Comparison of ENCODE assay signal across 9 cellular contexts in genomic region chr2:206800501-206801416, GRCh38. TPM values are rescaled to one million over a fixed set of nuclear protein-coding genes. Genes with fewer than 3 reads are reported as not detected.
DNase-seq lines count a peak whose midpoint lies in the region; ATAC-seq, FAIRE-seq and TF ChIP-seq lines count a peak whose summit lies in the region.
"Had no signal": no experiment of that assay in that cellular context is flagged by ENCODE, and none has a peak within 500 bp of the region (broad histone marks: within the 10 kb centered on the region; RNA-seq: fewer than 3 reads in every experiment).

No MANE protein-coding gene starts in this region.

- FAIRE-seq in GM12891 (lab: Jason Lieb, UNC), result peak; percentile 80

- peaks cover 12% of the 10 kb centered on the region for H3K36me3 Mint-ChIP-seq in stimulated activated memory B cell treated with anti-CD40 and anti-IgM and Interleukin-4, amounts not matched to agents 10 μg/mL and 1 μg/mL and 100 μg/mL, for 72 hours

- ATAC-seq in HG03103 (IDR thresholded peaks at IDR 0.05; ENCODE audit: low read depth, unreplicated experiment), result peak; percentile 51
- peak; percentile 53 for ATAC-seq in stimulated activated memory B cell treated with anti-CD40 and anti-IgM and Interleukin-4, amounts not matched to agents 10 μg/mL and 1 μg/mL and 100 μg/mL, for 72 hours

- DNase-seq in GM12891 (ENCODE audit: insufficient read length, low spot score) (no peak), NCI-H2227 treated with DMSO at 0.1 percent for 48 hours (lab: John Stamatoyannopoulos, UW) (peak; percentile 88), ecto neural progenitor cell (ENCODE audit: low spot score) (peak; percentile 69), lung microvascular endothelial cell (ENCODE audit: low read depth in 2 of 2) (peak; percentile 74 to 82)
- DNase-seq in activated CD4-positive, alpha-beta T cell treated with anti-CD3 and anti-CD28 coated beads for 48 hours, result peak; percentile 45

- H3K27ac ChIP-seq in 22Rv1, result no peak overlapping the region

- peak overlapping the region; percentile 55 for H3K27ac Mint-ChIP-seq in stimulated activated memory B cell treated with anti-CD40 and anti-IgM and Interleukin-4, amounts not matched to agents 10 μg/mL and 1 μg/mL and 100 μg/mL, for 72 hours

- no peak for TF ChIP-seq POLR2A in GM12891 (IDR thresholded peaks at IDR 0.05; ENCODE audit: low read depth, low read length)

- H3K9me3 Mint-ChIP-seq in stimulated activated memory B cell treated with anti-CD40 and anti-IgM and Interleukin-4, amounts not matched to agents 10 μg/mL and 1 μg/mL and 100 μg/mL, for 72 hours, result no peaks in the 10 kb centered on the region

- peak; percentile 82 for TF ChIP-seq CTCF in 22Rv1 (IDR thresholded peaks at IDR 0.05)

- peaks cover 16% of the 10 kb centered on the region for H3K4me1 Mint-ChIP-seq in stimulated activated memory B cell treated with anti-CD40 and anti-IgM and Interleukin-4, amounts not matched to agents 10 μg/mL and 1 μg/mL and 100 μg/mL, for 72 hours

- H3K27me3 Mint-ChIP-seq in stimulated activated memory B cell treated with anti-CD40 and anti-IgM and Interleukin-4, amounts not matched to agents 10 μg/mL and 1 μg/mL and 100 μg/mL, for 72 hours, result no peaks in the 10 kb centered on the region

- peak overlapping the region; percentile 51 for H3K4me3 Mint-ChIP-seq in stimulated activated memory B cell treated with anti-CD40 and anti-IgM and Interleukin-4, amounts not matched to agents 10 μg/mL and 1 μg/mL and 100 μg/mL, for 72 hours

TF ChIP-seq in GM12891, 5 proteins besides CTCF, POLR2A, EP300 and RAD21:
- TF ChIP-seq SPI1 (IDR thresholded peaks at IDR 0.05; ENCODE audit: low read depth, low read length) (no peak), POU2F2 (IDR thresholded peaks at IDR 0.05; ENCODE audit: low read depth, low read length) (no peak), POLR2AphosphoS5 (IDR thresholded peaks at IDR 0.05; ENCODE audit: low read depth, low read length) (no peak), PAX5 (IDR thresholded peaks at IDR 0.05; ENCODE audit: insufficient read depth, low read length, severe bottlenecking) (no peak), TAF1 (IDR thresholded peaks at IDR 0.05; ENCODE audit: low read depth, low read length) (no peak)

RNA-seq across cellular contexts. Expression of gene FASTKD2, which starts 35.4 kb away (rescaled TPM):
- 17.5 TPM for polyA plus RNA-seq in GM12891 (2012; ENCODE audit: low read depth, missing spikeins)
- total RNA-seq in lung microvascular endothelial cell, result 21.1 and 27.6 TPM in 2 replicates

RNA-seq across cellular contexts. Expression of gene MDH1B, which starts 35.6 kb away (rescaled TPM):
- polyA plus RNA-seq in GM12891 (2012; ENCODE audit: low read depth, missing spikeins), result 1.4 TPM
- under 0.01 TPM in 1 of 2 replicates, not detected in the other for total RNA-seq in lung microvascular endothelial cell
- total RNA-seq: skeletal muscle tissue had no signal
